18 cellular contexts compared by ENCODE assay signal in genomic region chr2:21358971-21359370, GRCh38.
A peak's percentile ranks its signal among the peaks of the same experiment; 100 is the strongest.
DNase-seq lines count a peak whose midpoint lies in the region; ATAC-seq and TF ChIP-seq lines count a peak whose summit lies in the region.
"Had no signal": no experiment of that assay in that cellular context is flagged by ENCODE, and none has a peak within 500 bp of the region (broad histone marks: within the 10 kb centered on the region; RNA-seq: fewer than 3 reads in every experiment).

No MANE protein-coding gene starts in this region.

- H3K27ac ChIP-seq in IMR-90 (ENCODE audit: insufficient read depth, low read length) (no peak overlapping the region), trophoblast cell (ENCODE audit: low read depth, low read length) (no peak overlapping the region)

- ATAC-seq in IMR-90 (ENCODE audit: low read depth) (no peak; the same call in 1 of the 2 replicates), GM21723 (IDR thresholded peaks at IDR 0.05; ENCODE audit: unreplicated experiment) (no peak)

- no peak overlapping the region for H2BK12ac ChIP-seq in trophoblast cell (ENCODE audit: low read length)

- H4K20me1 ChIP-seq in IMR-90 (ENCODE audit: insufficient read depth, low read length): no peaks in the 10 kb centered on the region

- H4K8ac ChIP-seq in IMR-90 (ENCODE audit: low read depth in 2 of 2, low read length in 2 of 2) (no peak overlapping the region), trophoblast cell (ENCODE audit: low read depth, low read length) (no peak overlapping the region)

- H3K9me3 ChIP-seq in IMR-90 (ENCODE audit: control insufficient read depth, insufficient read depth, low read length) (0 out of 2 replicates have a peak, but pooled peaks cover 2% of the 10 kb centered on the region), trophoblast cell (ENCODE audit: insufficient read depth, low read depth, low read length) (peaks cover 1% of the 10 kb centered on the region)
- H3K9me3 ChIP-seq: BE2C had no signal

- H3K4me3 ChIP-seq in IMR-90 (ENCODE audit: insufficient read depth, low read depth, low read length) (no peak overlapping the region), choroid plexus epithelial cell (ENCODE audit: low read depth, low read length) (no peak overlapping the region), trophoblast cell (ENCODE audit: low read depth, low read length) (no peak overlapping the region)

- peak; percentile 41 for DNase-seq in IMR-90
- DNase-seq in MV-4-11 (lab: John Stamatoyannopoulos, UW): peak; percentile 10
- DNase-seq in choroid plexus epithelial cell (ENCODE audit: low read depth): peak; percentile 6
- DNase-seq in trophoblast cell: peak; percentile 89 to 93
- no peak for DNase-seq in activated effector memory CD4-positive, alpha-beta T cell treated with Interleukin-2 at 50 U/mL for 16 hours
- DNase-seq in HCEC 1CT: no peak
- DNase-seq: ACHN; BE2C; C1 segment of cervical spinal cord; CD4-positive, CD25-positive, alpha-beta regulatory T cell; CD8-positive, alpha-beta memory T cell; COR-L47; DMS153; DMS79; GDM1; GOT3; H7 had no signal

- H3K27me3 ChIP-seq in IMR-90 (ENCODE audit: control insufficient read depth, insufficient read depth, low read length) (0 out of 2 replicates have a peak, but pooled peaks cover 2% of the 10 kb centered on the region), trophoblast cell (ENCODE audit: insufficient read depth, low read length) (no peaks in the 10 kb centered on the region)
- H3K27me3 ChIP-seq: BE2C had no signal

- TF ChIP-seq RAD21 in IMR-90 (IDR thresholded peaks at IDR 0.05; ENCODE audit: low read length): no peak

- no peak for TF ChIP-seq POLR2A in IMR-90 (IDR thresholded peaks at IDR 0.05; ENCODE audit: low read depth, low read length)

- H2BK120ac ChIP-seq in IMR-90 (ENCODE audit: low read depth, low read length) (no peak overlapping the region), trophoblast cell (ENCODE audit: insufficient read depth, low read length, poor library complexity) (no peak overlapping the region)

- CTCF ChIA-PET in IMR-90 (lab: Yijun Ruan, JAX): interaction anchor here (1.4 kb wide), 1 partner anchor 8 kb away, joined by 4 read pairs; no protein-coding TSS in a partner anchor

- POLR2A ChIA-PET in IMR-90 (lab: Charles Lee; ENCODE audit: unreplicated experiment): no interaction called here

- TF ChIP-seq CTCF in IMR-90 (conservative IDR thresholded peaks at IDR 0.05; ENCODE audit: low read depth, low read length): no peak
- TF ChIP-seq CTCF in choroid plexus epithelial cell (conservative IDR thresholded peaks at IDR 0.05; ENCODE audit: low read depth, low read length): no peak

- H3K79me1 ChIP-seq in IMR-90 (ENCODE audit: low read depth in 1 of 2, low read length in 2 of 2): no peaks in the 10 kb centered on the region
- no peaks in the 10 kb centered on the region for H3K79me1 ChIP-seq in trophoblast cell (ENCODE audit: low read length)

- H3K14ac ChIP-seq in IMR-90 (replicated peaks; ENCODE audit: low read depth, low read length) (no peak overlapping the region), trophoblast cell (ENCODE audit: low read length) (no peak overlapping the region)

- dilution Hi-C loops in IMR-90 (cut with HindIII; ENCODE audit: low sequenced_read_pairs, unreplicated experiment): no loop called here

- no peak overlapping the region for H2AFZ ChIP-seq in IMR-90 (replicated peaks; ENCODE audit: low read length, poor library complexity)
- no peak overlapping the region for H2AFZ ChIP-seq in trophoblast cell (ENCODE audit: insufficient read depth, low read length, poor library complexity)

- no peak overlapping the region for H4K5ac ChIP-seq in IMR-90 (ENCODE audit: low read depth, low read length)

- H3K4ac ChIP-seq in IMR-90 (ENCODE audit: low read depth, low read length) (no peak overlapping the region), trophoblast cell (ENCODE audit: low read depth, low read length) (no peak overlapping the region)

- in situ Hi-C loops in IMR-90 (cut with MboI; ENCODE audit: low sequenced_read_pairs): no loop called here

- no peak overlapping the region for H4K12ac ChIP-seq in trophoblast cell (ENCODE audit: low read depth, low read length)

- H3K36me3 ChIP-seq in IMR-90 (ENCODE audit: control insufficient read depth, insufficient read depth, low read length): no peaks in the 10 kb centered on the region
- H3K36me3 ChIP-seq in trophoblast cell (ENCODE audit: control insufficient read depth in 1 of 2, insufficient read depth in 2 of 2, low read length in 2 of 2): no peaks in the 10 kb centered on the region
- H3K36me3 ChIP-seq: BE2C had no signal

- no peak overlapping the region for H3K9ac ChIP-seq in IMR-90 (ENCODE audit: low read depth, low read length)
- H3K9ac ChIP-seq in trophoblast cell (ENCODE audit: low read length): no peak overlapping the region

- no peaks in the 10 kb centered on the region for H3K79me2 ChIP-seq in trophoblast cell (ENCODE audit: control insufficient read depth, insufficient read depth, low read length, poor library complexity)

- H3K4me2 ChIP-seq in IMR-90 (ENCODE audit: low read depth, low read length) (no peak overlapping the region), trophoblast cell (ENCODE audit: low read length) (peak overlapping the region; percentile 17)

- H4K91ac ChIP-seq in IMR-90 (ENCODE audit: insufficient read depth, low read depth, low read length): no peak overlapping the region
- no peak overlapping the region for H4K91ac ChIP-seq in trophoblast cell (ENCODE audit: low read depth, low read length)

- no peak overlapping the region for H2BK20ac ChIP-seq in IMR-90 (ENCODE audit: low read depth, low read length)

- no CpG with 5 or more reads among the region's 2 CpGs for WGBS in IMR-90 (ENCODE audit: extremely low coverage in 2 of 2, insufficient read length in 1 of 2), 2 experiments
- WGBS in trophoblast cell (ENCODE audit: extremely low coverage, insufficient coverage, insufficient read length): no CpG with 5 or more reads among the region's 2 CpGs

- H2BK15ac ChIP-seq in IMR-90 (ENCODE audit: low read depth, low read length): no peak overlapping the region

- H3K23ac ChIP-seq in IMR-90 (ENCODE audit: low read depth, low read length) (no peak overlapping the region), trophoblast cell (ENCODE audit: low read length) (no peak overlapping the region)

- no peak overlapping the region for H3K18ac ChIP-seq in IMR-90 (ENCODE audit: low read depth, low read length)
- H3K18ac ChIP-seq in trophoblast cell (ENCODE audit: low read length): no peak overlapping the region

- no peaks in the 10 kb centered on the region for H3K9me1 ChIP-seq in IMR-90 (ENCODE audit: insufficient read depth, low read length)

- H2AK9ac ChIP-seq in IMR-90 (replicated peaks; ENCODE audit: low read depth, low read length, poor library complexity): no peak overlapping the region

- H2BK5ac ChIP-seq in IMR-90 (ENCODE audit: low read depth, low read length, poor library complexity, severe bottlenecking): no peak overlapping the region
- H2BK5ac ChIP-seq in trophoblast cell (ENCODE audit: low read depth, low read length, poor library complexity): no peak overlapping the region

- H2AK5ac ChIP-seq in IMR-90 (ENCODE audit: low read depth, low read length): no peak overlapping the region
- H2AK5ac ChIP-seq in trophoblast cell (ENCODE audit: low read length): no peak overlapping the region

- H3K56ac ChIP-seq in IMR-90 (ENCODE audit: extremely low read depth, insufficient read depth, low read length): no peak overlapping the region

- intact Hi-C loops in IMR-90 (cut with micrococcal nuclease): no loop called here

- H3K4me1 ChIP-seq in IMR-90 (ENCODE audit: control insufficient read depth, insufficient read depth, low read length): no peaks in the 10 kb centered on the region
- H3K4me1 ChIP-seq in trophoblast cell (ENCODE audit: control insufficient read depth in 1 of 2, insufficient read depth in 2 of 2, low read length in 2 of 2): peaks cover 5 to 13% of the 10 kb centered on the region in 2 experiments

- BruUV-seq in IMR-90 (replicated peaks; lab: Mats Ljungman, UMichigan): no TSS peak

TF ChIP-seq in IMR-90, 13 proteins besides CTCF, POLR2A, EP300 and RAD21:
- TF ChIP-seq NFE2L2 (IDR thresholded peaks at IDR 0.05; ENCODE audit: low read depth, low read length) (no peak), CEBPB (IDR thresholded peaks at IDR 0.05; ENCODE audit: low read depth, low read length) (peak; percentile 80)

Comparison
In these comparisons a context has a peak if more than half of its experiments do, and no peak if none do; other contexts are left out.
1. DNase-seq: peak in IMR-90 (single experiment), MV-4-11 (single experiment), choroid plexus epithelial cell (single experiment) and trophoblast cell (2 of 2); none in activated effector memory CD4-positive, alpha-beta T cell treated with Interleukin-2 at 50 U/mL for 16 hours (single experiment) and HCEC 1CT (single experiment).